ENCODE assay signal across 12 cellular contexts in genomic region chr21:41630249-41630648, GRCh38.
DNase-seq lines count a peak whose midpoint lies in the region; ATAC-seq and TF ChIP-seq lines count a peak whose summit lies in the region.
"Had no signal": no experiment of that assay in that cellular context is flagged by ENCODE, and none has a peak within 500 bp of the region (broad histone marks: within the 10 kb centered on the region; RNA-seq: fewer than 3 reads in every experiment).

No MANE protein-coding gene starts in this region.

- H3K36me3 Mint-ChIP-seq in naive thymus-derived CD8-positive, alpha-beta T cell = no peaks in the 10 kb centered on the region

- peaks cover 0 to 3% (median 0%) of the 10 kb centered on the region in 9 donors for H3K9me3 Mint-ChIP-seq in naive thymus-derived CD8-positive, alpha-beta T cell

- no peak overlapping the region for H3K4me3 Mint-ChIP-seq in naive thymus-derived CD8-positive, alpha-beta T cell

- no peak for TF ChIP-seq CTCF in RWPE2 (IDR thresholded peaks at IDR 0.05; ENCODE audit: poor library complexity, severe bottlenecking)
- TF ChIP-seq CTCF in transverse colon (IDR thresholded peaks at IDR 0.05) = no peak

- ATAC-seq in RWPE2 (ENCODE audit: low read depth) = peak; percentile 71
- no peak for ATAC-seq in HG03354 (IDR thresholded peaks at IDR 0.05; ENCODE audit: poor library complexity, severe bottlenecking, unreplicated experiment)
- ATAC-seq in GM19023 (IDR thresholded peaks at IDR 0.05; ENCODE audit: unreplicated experiment) = no peak
- ATAC-seq in naive thymus-derived CD8-positive, alpha-beta T cell = no peak
- ATAC-seq: lower lobe of right lung had no signal

- H3K36me3 ChIP-seq in RWPE2 (ENCODE audit: low read depth) (no peaks in the 10 kb centered on the region), transverse colon (no peaks in the 10 kb centered on the region)
- H3K36me3 ChIP-seq: lower lobe of right lung had no signal

- 65 to 77% methylated on average over 5 to 14 of the region's 14 CpGs for WGBS in transverse colon (ENCODE audit: low coverage in 1 of 2), 2 donors

- no peak overlapping the region for H3K27ac Mint-ChIP-seq in naive thymus-derived CD8-positive, alpha-beta T cell

- peaks cover 0 to 6% (median 0%) of the 10 kb centered on the region in 4 donors for H3K4me1 Mint-ChIP-seq in naive thymus-derived CD8-positive, alpha-beta T cell

- peaks cover 4 to 22% (median 12%) of the 10 kb centered on the region in 5 donors for H3K27me3 Mint-ChIP-seq in naive thymus-derived CD8-positive, alpha-beta T cell

- intact Hi-C loops in transverse colon (cut with DNase I; ENCODE audit: low total_unique reads) = loop anchor here (10.0 kb wide), 1 partner anchor 185 kb away; no protein-coding TSS in a partner anchor

- H3K27me3 ChIP-seq in RWPE2 (ENCODE audit: insufficient read depth, poor library complexity, severe bottlenecking) = no peaks in the 10 kb centered on the region
- peaks cover 25% of the 10 kb centered on the region for H3K27me3 ChIP-seq in transverse colon

- H3K4me3 ChIP-seq in RWPE2 (ENCODE audit: severe bottlenecking) = no peak overlapping the region
- H3K4me3 ChIP-seq in transverse colon = no peak overlapping the region
- H3K4me3 ChIP-seq: lower lobe of right lung had no signal

- in situ Hi-C loops in transverse colon (cut with MboI; ENCODE audit: low pct_ligation_motif_present in 1 of 4, low pct_unique_long_range_greater_than_20kb in 1 of 4, low sequenced_read_pairs in 3 of 4) = loop anchor here in 1 of 4 donors (25.0 kb wide), 1 partner anchor 157 kb away; no protein-coding TSS in a partner anchor

- TF ChIP-seq EP300 in transverse colon (IDR thresholded peaks at IDR 0.05; ENCODE audit: low read depth) = no peak

- no peaks in the 10 kb centered on the region for H3K9me3 ChIP-seq in RWPE2 (ENCODE audit: severe bottlenecking)
- no peaks in the 10 kb centered on the region for H3K9me3 ChIP-seq in transverse colon
- H3K9me3 ChIP-seq: lower lobe of right lung had no signal

- DNase-seq in SIG-M5 treated with dmso at 0.1 percent for 504 hours (lab: John Stamatoyannopoulos, UW; ENCODE audit: unreplicated experiment) = peak; percentile 33
- no peak for DNase-seq in SIG-M5 (lab: John Stamatoyannopoulos, UW)
- DNase-seq in RWPE2 (ENCODE audit: low spot score) = peak; percentile 98
- DNase-seq in fibroblast of the conjunctiva (ENCODE audit: low read depth) = peak; percentile 86
- peak; percentile 76 for DNase-seq in transverse colon
- no peak for DNase-seq in naive thymus-derived CD8-positive, alpha-beta T cell
- DNase-seq: activated CD4-positive, alpha-beta T cell treated with anti-CD3 and anti-CD28 coated beads, Interleukin-2, amount 50 U/mL, for 48 hours; AML-193; lower lobe of right lung; NCI-H446 treated with DMSO at 0.1 percent for 48 hours had no signal

- H3K27ac ChIP-seq in RWPE2 (ENCODE audit: poor library complexity, severe bottlenecking) (peak overlapping the region; percentile 97), transverse colon (no peak overlapping the region)
- H3K27ac ChIP-seq: lower lobe of right lung had no signal

- no peak for TF ChIP-seq POLR2A in transverse colon (IDR thresholded peaks at IDR 0.05)

- H3K4me1 ChIP-seq in RWPE2 (ENCODE audit: insufficient read depth, poor library complexity, severe bottlenecking) (peaks cover 48% of the 10 kb centered on the region), transverse colon (peaks cover 0 to 21% (median 2%) of the 10 kb centered on the region in 4 donors)
- H3K4me1 ChIP-seq: lower lobe of right lung had no signal

- POLR2A ChIA-PET in naive thymus-derived CD8-positive, alpha-beta T cell (lab: Charles Lee) = no interaction called here

Comparison
In these comparisons a context has a peak if more than half of its experiments do, and no peak if none do; other contexts are left out.
1. DNase-seq: peak in SIG-M5 treated with dmso at 0.1 percent for 504 hours (single experiment), RWPE2 (single experiment), fibroblast of the conjunctiva (single experiment) and transverse colon (single experiment); none in SIG-M5 (single experiment) and naive thymus-derived CD8-positive, alpha-beta T cell (0 of 10).